In genomic region chr2:133641497-133641896, GRCh38 we compare ENCODE assay signal across 10 cellular contexts.
DNase-seq lines count a peak whose midpoint lies in the region; ATAC-seq and TF ChIP-seq lines count a peak whose summit lies in the region.
"Had no signal": no experiment of that assay in that cellular context is flagged by ENCODE, and none has a peak within 500 bp of the region (broad histone marks: within the 10 kb centered on the region; RNA-seq: fewer than 3 reads in every experiment).

No MANE protein-coding gene starts in this region.

- TF ChIP-seq CTCF in A673 (conservative IDR thresholded peaks at IDR 0.05; ENCODE audit: low read depth, low read length) = peak; percentile 58
- TF ChIP-seq CTCF in IMR-90 (conservative IDR thresholded peaks at IDR 0.05; ENCODE audit: low read depth, low read length) = 0 out of 2 replicates have a peak, but pooled peaks have one; percentile 25
- peak in 45 of 56 donors; percentile 7 to 59 (median 34) for TF ChIP-seq CTCF in dorsolateral prefrontal cortex (IDR thresholded peaks at IDR 0.05 in 54 of 56, conservative IDR thresholded peaks at IDR 0.05 in 2 of 56; ENCODE audit: low read depth in 1 of 56, partially characterized antibody in 56 of 56)
- TF ChIP-seq CTCF in left lung (IDR thresholded peaks at IDR 0.05) = no peak

- no peak overlapping the region for H3K9ac ChIP-seq in IMR-90 (ENCODE audit: low read depth, low read length)

- peak overlapping the region; percentile 66 for H2BK20ac ChIP-seq in IMR-90 (ENCODE audit: low read depth, low read length)

- H4K5ac ChIP-seq in IMR-90 (ENCODE audit: low read depth, low read length) = peak overlapping the region; percentile 30; the same call in 1 of the 2 replicates

- in situ Hi-C loops in IMR-90 (cut with MboI; ENCODE audit: low sequenced_read_pairs) = no loop called here

- H3K36me3 ChIP-seq in A673 (ENCODE audit: insufficient read depth, low read length, poor library complexity, severe bottlenecking) (no peaks in the 10 kb centered on the region), IMR-90 (ENCODE audit: control insufficient read depth, insufficient read depth, low read length) (no peaks in the 10 kb centered on the region), left lung (no peaks in the 10 kb centered on the region)

- H3K9me3 ChIP-seq in A673 (ENCODE audit: low read depth, low read length, poor library complexity, severe bottlenecking) (no peaks in the 10 kb centered on the region), IMR-90 (ENCODE audit: control insufficient read depth, insufficient read depth, low read length) (no peaks in the 10 kb centered on the region), left lung (no peaks in the 10 kb centered on the region)

- H3K27ac Mint-ChIP-seq in activated CD8-positive, alpha-beta memory T cell treated with anti-CD3 and anti-CD28 coated beads, Interleukin-2, amount 10 ng/mL, durations not matched to agents 7 days and 5 days = no peak overlapping the region
- H3K27ac Mint-ChIP-seq: activated naive CD8-positive, alpha-beta T cell treated with anti-CD3 and anti-CD28 coated beads, Interleukin-2, amount 10 ng/mL, durations not matched to agents 7 days and 5 days; IgD-negative memory B cell had no signal

- no peak overlapping the region for H3K27ac ChIP-seq in A673 (ENCODE audit: low read depth, low read length, poor library complexity, severe bottlenecking)
- no peak overlapping the region for H3K27ac ChIP-seq in IMR-90 (ENCODE audit: insufficient read depth, low read length)
- H3K27ac ChIP-seq in dorsolateral prefrontal cortex = peak overlapping the region; percentile 61 to 96 (median 87)
- no peak overlapping the region for H3K27ac ChIP-seq in left lung

- H2AK5ac ChIP-seq in IMR-90 (ENCODE audit: low read depth, low read length) = peak overlapping the region; percentile 67; the same call in 1 of the 2 replicates

- CTCF ChIA-PET in A673 (lab: Charles Lee) = interaction anchor here (0.5 kb wide), 1 partner anchor 1095 kb away, joined by 11 read pairs; no protein-coding TSS in a partner anchor
- CTCF ChIA-PET in IMR-90 (lab: Yijun Ruan, JAX) = interaction anchor here (0.6 to 1.3 kb wide), 3 partner anchors 50 to 141 kb away, joined by 3 to 7 read pairs (median 4); no protein-coding TSS in a partner anchor
- CTCF ChIA-PET in activated CD8-positive, alpha-beta memory T cell treated with anti-CD3 and anti-CD28 coated beads, Interleukin-2, amount 10 ng/mL, durations not matched to agents 7 days and 5 days (lab: Charles Lee) = no interaction called here

- no peak overlapping the region for H2BK5ac ChIP-seq in IMR-90 (ENCODE audit: low read depth, low read length, poor library complexity, severe bottlenecking)

- H3K14ac ChIP-seq in IMR-90 (replicated peaks; ENCODE audit: low read depth, low read length) = no peak overlapping the region; the same call in 1 of the 2 replicates

- intact Hi-C loops in A673 (cut with micrococcal nuclease; ENCODE audit: unreplicated experiment) (loop anchor here (10.0 kb wide), 1 partner anchor 137 kb away; no protein-coding TSS in a partner anchor), IMR-90 (cut with micrococcal nuclease) (loop anchor here (10.0 kb wide), 1 partner anchor 147 kb away; no protein-coding TSS in a partner anchor), dorsolateral prefrontal cortex (cut with DNase I) (loop anchor here (2.0 to 5.0 kb wide), 2 partner anchors 41 to 131 kb away; no protein-coding TSS in a partner anchor), left lung (cut with DNase I) (no loop called here)

- H3K4me1 ChIP-seq in A673 (ENCODE audit: insufficient read depth, low read length, poor library complexity, severe bottlenecking) = peaks cover 14% of the 10 kb centered on the region
- H3K4me1 ChIP-seq in IMR-90 (ENCODE audit: control insufficient read depth, insufficient read depth, low read length) = peaks cover 4% of the 10 kb centered on the region
- no peaks in the 10 kb centered on the region for H3K4me1 ChIP-seq in left lung

- peaks cover 3% of the 10 kb centered on the region; the same call in 1 of the 2 replicates for H3K9me1 ChIP-seq in IMR-90 (ENCODE audit: insufficient read depth, low read length)

- H4K91ac ChIP-seq in IMR-90 (ENCODE audit: insufficient read depth, low read depth, low read length) = peak overlapping the region; percentile 65; the same call in 1 of the 2 replicates

- no peaks in the 10 kb centered on the region for H3K9me3 Mint-ChIP-seq in activated CD8-positive, alpha-beta memory T cell treated with anti-CD3 and anti-CD28 coated beads, Interleukin-2, amount 10 ng/mL, durations not matched to agents 7 days and 5 days (ENCODE audit: low read depth)
- H3K9me3 Mint-ChIP-seq: activated naive CD8-positive, alpha-beta T cell treated with anti-CD3 and anti-CD28 coated beads, Interleukin-2, amount 10 ng/mL, durations not matched to agents 7 days and 5 days had no signal

- H4K8ac ChIP-seq in IMR-90 (ENCODE audit: low read depth in 2 of 2, low read length in 2 of 2) = peak overlapping the region in 1 of 2 experiments; percentile 81; a peak in 2 of 4 replicates

- peak overlapping the region; percentile 28 for H3K4ac ChIP-seq in IMR-90 (ENCODE audit: low read depth, low read length)

- WGBS in IMR-90 (ENCODE audit: extremely low coverage in 2 of 2, insufficient read length in 1 of 2), 2 experiments = 80% methylated on average over 1 of the region's 1 CpG; no CpG with 5 or more reads in 1 of the 2 experiments

- peak; percentile 62 for DNase-seq in A673 (ENCODE audit: low spot score)
- peak; percentile 29 for DNase-seq in IMR-90
- DNase-seq in dorsolateral prefrontal cortex = peak in 9 of 10 donors; percentile 39 to 77 (median 74)
- peak in 1 of 2 donors; percentile 39 for DNase-seq in left lung
- DNase-seq in GM19240 (ENCODE audit: insufficient read length, low spot score) = no peak
- no peak for DNase-seq in activated CD8-positive, alpha-beta memory T cell treated with anti-CD3 and anti-CD28 coated beads, Interleukin-2, amount 10 ng/mL, durations not matched to agents 7 days and 5 days
- DNase-seq in cerebellar nuclear complex (lab: John Stamatoyannopoulos, UW) = no peak
- DNase-seq: activated naive CD8-positive, alpha-beta T cell treated with anti-CD3 and anti-CD28 coated beads, Interleukin-2, amount 10 ng/mL, durations not matched to agents 7 days and 5 days had no signal

- no peak for TF ChIP-seq POLR2A in IMR-90 (IDR thresholded peaks at IDR 0.05; ENCODE audit: low read depth, low read length)

- dilution Hi-C loops in IMR-90 (cut with HindIII; ENCODE audit: low sequenced_read_pairs, unreplicated experiment) = no loop called here

- peak overlapping the region; percentile 64; the same call in 2 of the 3 replicates for H2BK15ac ChIP-seq in IMR-90 (ENCODE audit: low read depth, low read length)

- ATAC-seq in IMR-90 (ENCODE audit: low read depth) (peak; percentile 67), left lung (peak; percentile 96), HG03280 (IDR thresholded peaks at IDR 0.05; ENCODE audit: unreplicated experiment) (no peak)
- no peak for ATAC-seq in activated CD8-positive, alpha-beta memory T cell treated with anti-CD3 and anti-CD28 coated beads, Interleukin-2, amount 10 ng/mL, durations not matched to agents 7 days and 5 days

- POLR2A ChIA-PET in A673 (lab: Charles Lee; ENCODE audit: low non-redundant PET) (no interaction called here), IMR-90 (lab: Charles Lee; ENCODE audit: unreplicated experiment) (no interaction called here)

- no peak overlapping the region for H3K4me3 Mint-ChIP-seq in activated CD8-positive, alpha-beta memory T cell treated with anti-CD3 and anti-CD28 coated beads, Interleukin-2, amount 10 ng/mL, durations not matched to agents 7 days and 5 days
- H3K4me3 Mint-ChIP-seq: activated naive CD8-positive, alpha-beta T cell treated with anti-CD3 and anti-CD28 coated beads, Interleukin-2, amount 10 ng/mL, durations not matched to agents 7 days and 5 days; IgD-negative memory B cell had no signal

- H2AFZ ChIP-seq in IMR-90 (replicated peaks; ENCODE audit: low read length, poor library complexity) = peak overlapping the region; percentile 70

- H2AK9ac ChIP-seq in IMR-90 (replicated peaks; ENCODE audit: low read depth, low read length, poor library complexity) = no peak overlapping the region

- no peak overlapping the region for H3K4me3 ChIP-seq in A673 (ENCODE audit: low read depth, low read length, poor library complexity, severe bottlenecking)
- H3K4me3 ChIP-seq in IMR-90 (ENCODE audit: insufficient read depth, low read depth, low read length) = no peak overlapping the region
- peak overlapping the region in 53 of 59 donors; percentile 3 to 65 (median 41) for H3K4me3 ChIP-seq in dorsolateral prefrontal cortex
- H3K4me3 ChIP-seq in left lung = no peak overlapping the region

- H2BK120ac ChIP-seq in IMR-90 (ENCODE audit: low read depth, low read length) = peak overlapping the region; percentile 58; the same call in 1 of the 2 replicates

- H3K79me1 ChIP-seq in IMR-90 (ENCODE audit: low read depth in 1 of 2, low read length in 2 of 2) = no peaks in the 10 kb centered on the region

- no peaks in the 10 kb centered on the region for H3K27me3 Mint-ChIP-seq in activated CD8-positive, alpha-beta memory T cell treated with anti-CD3 and anti-CD28 coated beads, Interleukin-2, amount 10 ng/mL, durations not matched to agents 7 days and 5 days
- H3K27me3 Mint-ChIP-seq: activated naive CD8-positive, alpha-beta T cell treated with anti-CD3 and anti-CD28 coated beads, Interleukin-2, amount 10 ng/mL, durations not matched to agents 7 days and 5 days had no signal

- H3K27me3 ChIP-seq in A673 (replicated peaks; ENCODE audit: insufficient read depth, low read depth, low read length, poor library complexity) (no peaks in the 10 kb centered on the region), IMR-90 (ENCODE audit: control insufficient read depth, insufficient read depth, low read length) (no peaks in the 10 kb centered on the region), dorsolateral prefrontal cortex (no peaks in the 10 kb centered on the region), left lung (no peaks in the 10 kb centered on the region)

- H3K4me2 ChIP-seq in IMR-90 (ENCODE audit: low read depth, low read length) = no peak overlapping the region

- H3K56ac ChIP-seq in IMR-90 (ENCODE audit: extremely low read depth, insufficient read depth, low read length) = no peak overlapping the region

- 0 out of 2 replicates have a peak, but pooled peaks have one; percentile 15 for TF ChIP-seq RAD21 in IMR-90 (IDR thresholded peaks at IDR 0.05; ENCODE audit: low read length)

- H3K4me1 Mint-ChIP-seq in activated CD8-positive, alpha-beta memory T cell treated with anti-CD3 and anti-CD28 coated beads, Interleukin-2, amount 10 ng/mL, durations not matched to agents 7 days and 5 days = no peaks in the 10 kb centered on the region
- H3K4me1 Mint-ChIP-seq: activated naive CD8-positive, alpha-beta T cell treated with anti-CD3 and anti-CD28 coated beads, Interleukin-2, amount 10 ng/mL, durations not matched to agents 7 days and 5 days; IgD-negative memory B cell had no signal

- BruUV-seq in A673 (replicated peaks; lab: Mats Ljungman, UMichigan) = no TSS peak
- no TSS peak for BruUV-seq in IMR-90 (replicated peaks; lab: Mats Ljungman, UMichigan)

- peak overlapping the region; percentile 24; the same call in 1 of the 2 replicates for H3K18ac ChIP-seq in IMR-90 (ENCODE audit: low read depth, low read length)

- H3K36me3 Mint-ChIP-seq in activated CD8-positive, alpha-beta memory T cell treated with anti-CD3 and anti-CD28 coated beads, Interleukin-2, amount 10 ng/mL, durations not matched to agents 7 days and 5 days = no peaks in the 10 kb centered on the region
- H3K36me3 Mint-ChIP-seq: activated naive CD8-positive, alpha-beta T cell treated with anti-CD3 and anti-CD28 coated beads, Interleukin-2, amount 10 ng/mL, durations not matched to agents 7 days and 5 days; IgD-negative memory B cell had no signal

- H3K23ac ChIP-seq in IMR-90 (ENCODE audit: low read depth, low read length) = no peak overlapping the region

- no peaks in the 10 kb centered on the region for H4K20me1 ChIP-seq in IMR-90 (ENCODE audit: insufficient read depth, low read length)

Comparison
In these comparisons a context has a peak if more than half of its experiments do, and no peak if none do; other contexts are left out.
1. DNase-seq: peak in A673 (single experiment), IMR-90 (single experiment) and dorsolateral prefrontal cortex (9 of 10); none in GM19240 (single experiment), activated CD8-positive, alpha-beta memory T cell treated with anti-CD3 and anti-CD28 coated beads, Interleukin-2, amount 10 ng/mL, durations not matched to agents 7 days and 5 days (single experiment) and cerebellar nuclear complex (0 of 2).
2. H3K27ac ChIP-seq: peak in dorsolateral prefrontal cortex (59 of 59); none in A673 (single experiment), IMR-90 (single experiment) and left lung (0 of 2).
3. H3K4me3 ChIP-seq: peak in dorsolateral prefrontal cortex (53 of 59); none in A673 (single experiment), IMR-90 (single experiment) and left lung (0 of 2).
4. CTCF ChIP-seq: peak in A673 (single experiment), IMR-90 (single experiment) and dorsolateral prefrontal cortex (45 of 56); none in left lung (0 of 2).
5. ATAC-seq: peak in IMR-90 (single experiment) and left lung (single experiment); none in HG03280 (single experiment) and activated CD8-positive, alpha-beta memory T cell treated with anti-CD3 and anti-CD28 coated beads, Interleukin-2, amount 10 ng/mL, durations not matched to agents 7 days and 5 days (single experiment).
6. intact Hi-C loops: an anchor here in A673 (10.0 kb wide), IMR-90 (10.0 kb wide) and dorsolateral prefrontal cortex (2.0 to 5.0 kb wide); none called in left lung.